Comparison of ENCODE assay signal across 7 cellular contexts in genomic region chr15:65384895-65385867, GRCh38. TPM values are rescaled to one million over a fixed set of nuclear protein-coding genes. Genes with fewer than 3 reads are reported as not detected.
A peak's percentile ranks its signal among the peaks of the same experiment; 100 is the strongest.
DNase-seq lines count a peak whose midpoint lies in the region; ATAC-seq, FAIRE-seq and TF ChIP-seq lines count a peak whose summit lies in the region.

No MANE protein-coding gene starts in this region.

- H3K9me3 ChIP-seq in OCI-LY1 (ENCODE audit: low read length): no peaks in the 10 kb centered on the region
- no peaks in the 10 kb centered on the region for H3K9me3 ChIP-seq in endothelial cell of umbilical vein (replicated peaks; ENCODE audit: control insufficient read depth, insufficient read depth, low read length)

- H3K4me3 ChIP-seq in OCI-LY1 (ENCODE audit: low read depth, low read length, poor library complexity, severe bottlenecking) (peak overlapping the region; percentile 45), endothelial cell of umbilical vein (replicated peaks in 1 of 3; ENCODE audit: insufficient read depth in 1 of 3, low read depth in 1 of 3, low read length in 3 of 3) (no peak overlapping the region)

- no peak overlapping the region for H2AFZ ChIP-seq in OCI-LY1 (ENCODE audit: low read length)
- H2AFZ ChIP-seq in endothelial cell of umbilical vein (ENCODE audit: low read depth, low read length): peak overlapping the region; percentile 79

- no peak overlapping the region for H3K27ac ChIP-seq in OCI-LY1 (ENCODE audit: low read depth, low read length, poor library complexity, severe bottlenecking)
- H3K27ac ChIP-seq in endothelial cell of umbilical vein (ENCODE audit: insufficient read depth, low read depth, low read length): no peak overlapping the region

- TF ChIP-seq POLR2A in GM18505 (IDR thresholded peaks at IDR 0.05; ENCODE audit: borderline replicate concordance, extremely low read depth, insufficient read depth, insufficient read length) (no peak), endothelial cell of umbilical vein (IDR thresholded peaks at IDR 0.05; ENCODE audit: low read depth, low read length) (no peak)

- no peaks in the 10 kb centered on the region for H4K20me1 ChIP-seq in OCI-LY1 (ENCODE audit: insufficient read depth, low read length)
- H4K20me1 ChIP-seq in endothelial cell of umbilical vein (replicated peaks; ENCODE audit: control insufficient read depth, extremely low read depth, insufficient read depth, low read length): no peaks in the 10 kb centered on the region

- H3K4me2 ChIP-seq in OCI-LY1 (ENCODE audit: low read length) (peak overlapping the region; percentile 63), endothelial cell of umbilical vein (ENCODE audit: insufficient read depth, low read length) (peak overlapping the region; percentile 60)

- peak; percentile 58 for ATAC-seq in GM18505 (IDR thresholded peaks at IDR 0.05; ENCODE audit: unreplicated experiment)

- CTCF ChIA-PET in endothelial cell of umbilical vein (lab: Charles Lee): interaction anchor here (0.6 to 11.5 kb wide), 26 partner anchors 9 to 351 kb away, joined by 3 to 274 read pairs (median 6); partner anchors contain the start of gene RNU5B-1

- POLR2A ChIA-PET in endothelial cell of umbilical vein (lab: Charles Lee): interaction anchor here (1.5 to 3.1 kb wide), 2 partner anchors 66 to 80 kb away, joined by 4 to 12 read pairs; partner anchors contain the start of gene RNU5B-1

- FAIRE-seq in endothelial cell of umbilical vein (lab: Jason Lieb, UNC): peak; percentile 95

- peaks cover 7% of the 10 kb centered on the region for H3K4me1 ChIP-seq in OCI-LY1 (ENCODE audit: insufficient read depth, low read length, severe bottlenecking)
- peaks cover 6% of the 10 kb centered on the region for H3K4me1 ChIP-seq in endothelial cell of umbilical vein (ENCODE audit: control insufficient read depth, extremely low read depth, insufficient read depth, low read length)

- H3K79me2 ChIP-seq in OCI-LY1 (ENCODE audit: insufficient read depth, low read length) (no peaks in the 10 kb centered on the region), endothelial cell of umbilical vein (ENCODE audit: control insufficient read depth, insufficient read depth, low read length) (no peaks in the 10 kb centered on the region)

- H3F3A ChIP-seq in OCI-LY1 (ENCODE audit: insufficient read depth, low read length): no peaks in the 10 kb centered on the region

- H3K36me3 ChIP-seq in OCI-LY1 (ENCODE audit: insufficient read depth, low read length) (no peaks in the 10 kb centered on the region), endothelial cell of umbilical vein (ENCODE audit: control insufficient read depth in 2 of 2, extremely low read depth in 1 of 2, insufficient read depth in 2 of 2, low read length in 2 of 2) (no peaks in the 10 kb centered on the region)

- dilution Hi-C loops in endothelial cell of umbilical vein (cut with MboI; ENCODE audit: extremely low pct_ligation_motif_present, low sequenced_read_pairs): no loop called here

- peak overlapping the region; percentile 16; the same call in 1 of the 2 replicates for H3K9ac ChIP-seq in OCI-LY1 (ENCODE audit: low read length)
- no peak overlapping the region for H3K9ac ChIP-seq in endothelial cell of umbilical vein (replicated peaks; ENCODE audit: extremely low read depth, insufficient read depth, low read length)

- intact Hi-C loops in endothelial cell of umbilical vein (cut with micrococcal nuclease): loop anchor here (1.0 kb wide), 3 partner anchors 16 to 196 kb away; no protein-coding TSS in a partner anchor

- BruUV-seq in endothelial cell of umbilical vein (replicated peaks; lab: Mats Ljungman, UMichigan): no TSS peak

- DNase-seq in HuH-7.5 (ENCODE audit: low spot score) (peak; percentile 97), activated T-cell treated with anti-CD3 and anti-CD28 coated beads for 1 hour (ENCODE audit: low read depth) (peak; percentile 76), endothelial cell of umbilical vein (ENCODE audit: low read depth, low spot score) (peak; percentile 82), midbrain (lab: John Stamatoyannopoulos, UW) (peak; percentile 90)
- DNase-seq in stimulated activated CD8-positive, alpha-beta memory T cell treated with anti-CD3 and anti-CD28 coated beads, Interleukin-15, amount 100 ng/mL, for 48 hours (ENCODE audit: low read depth in 2 of 2): peak; percentile 68 to 71

- H3K9me1 ChIP-seq in endothelial cell of umbilical vein (replicated peaks; ENCODE audit: control insufficient read depth, extremely low read depth, insufficient read depth, low read length): no peaks in the 10 kb centered on the region

- H3K9me2 ChIP-seq in OCI-LY1 (ENCODE audit: low read depth, low read length): no peaks in the 10 kb centered on the region

- H3K27me3 ChIP-seq in OCI-LY1 (ENCODE audit: insufficient read depth, low read length): no peaks in the 10 kb centered on the region
- peaks cover 8 to 13% of the 10 kb centered on the region in 2 experiments for H3K27me3 ChIP-seq in endothelial cell of umbilical vein (ENCODE audit: control insufficient read depth in 2 of 2, insufficient read depth in 2 of 2, low read length in 2 of 2)

- TF ChIP-seq CTCF in OCI-LY1 (IDR thresholded peaks at IDR 0.05; ENCODE audit: low read length) (peak; percentile 85), endothelial cell of umbilical vein (IDR thresholded peaks at IDR 0.05; ENCODE audit: extremely low read depth in 1 of 2, insufficient read depth in 1 of 2, low read depth in 1 of 2, low read length in 2 of 2) (peak; percentile 96)

TF ChIP-seq in endothelial cell of umbilical vein, 7 proteins besides CTCF, POLR2A, EP300 and RAD21:
- TF ChIP-seq MAX (IDR thresholded peaks at IDR 0.05; ENCODE audit: insufficient read depth, insufficient read length) (peak; percentile 66), JUN (IDR thresholded peaks at IDR 0.05; ENCODE audit: borderline replicate concordance, insufficient read depth, insufficient read length, low read depth) (no peak), EZH2 (IDR thresholded peaks at IDR 0.05; ENCODE audit: borderline replicate concordance, low read depth, low read length, severe bottlenecking) (no peak), FOS (IDR thresholded peaks at IDR 0.05; ENCODE audit: borderline replicate concordance, insufficient read depth, low read length) (no peak), GATA2 (IDR thresholded peaks at IDR 0.05; ENCODE audit: insufficient read depth, insufficient read length, low read depth, low read length) (no peak), POLR2AphosphoS5 (IDR thresholded peaks at IDR 0.05; ENCODE audit: insufficient read depth, low read depth, low read length) (no peak), MYC (IDR thresholded peaks at IDR 0.05; ENCODE audit: low read depth, low read length) (no peak)

RNA-seq across cellular contexts. Expression of gene IGDCC3, which starts 7.4 kb away (rescaled TPM):
- total RNA-seq in endothelial cell of umbilical vein: not detected in 2 replicates
- 0.03 TPM in 1 of 2 replicates, not detected in the other for polyA plus RNA-seq in endothelial cell of umbilical vein
- 0.06 TPM in 1 of 2 replicates, not detected in the other for polyA plus RNA-seq in endothelial cell of umbilical vein (2011; cell fraction: cytosol; rRNA removed)
- 0.07 and 0.14 TPM in 2 replicates for polyA plus RNA-seq in endothelial cell of umbilical vein (2011; cell fraction: nucleus; rRNA removed)
- polyA plus RNA-seq in endothelial cell of umbilical vein (2012): not detected in 2 replicates
- not detected in 2 replicates for polyA minus RNA-seq in endothelial cell of umbilical vein
- not detected for polyA minus RNA-seq in endothelial cell of umbilical vein (2011; cell fraction: cytosol; rRNA and poly(A)+ RNA removed)
- polyA minus RNA-seq in endothelial cell of umbilical vein (2011; cell fraction: nucleus; rRNA and poly(A)+ RNA removed): 0.29 TPM in 1 of 2 replicates, not detected in the other

RNA-seq across cellular contexts. Expression of gene IGDCC4, which starts 37.6 kb away (rescaled TPM):
- 0.07 and 0.60 TPM in 2 replicates for total RNA-seq in endothelial cell of umbilical vein
- 0.06 and 0.07 TPM in 2 replicates for polyA plus RNA-seq in endothelial cell of umbilical vein
- 0.04 and 0.06 TPM in 2 replicates for polyA plus RNA-seq in endothelial cell of umbilical vein (2011; cell fraction: cytosol; rRNA removed)
- 0.40 and 0.43 TPM in 2 replicates for polyA plus RNA-seq in endothelial cell of umbilical vein (2011; cell fraction: nucleus; rRNA removed)
- 0.12 and 0.14 TPM in 2 replicates for polyA plus RNA-seq in endothelial cell of umbilical vein (2012)
- 0.24 and 0.30 TPM in 2 replicates for polyA minus RNA-seq in endothelial cell of umbilical vein
- not detected for polyA minus RNA-seq in endothelial cell of umbilical vein (2011; cell fraction: cytosol; rRNA and poly(A)+ RNA removed)
- polyA minus RNA-seq in endothelial cell of umbilical vein (2011; cell fraction: nucleus; rRNA and poly(A)+ RNA removed): 0.10 and 0.48 TPM in 2 replicates
